8 cellular contexts compared by ENCODE assay signal in the genomic region with DNA sequence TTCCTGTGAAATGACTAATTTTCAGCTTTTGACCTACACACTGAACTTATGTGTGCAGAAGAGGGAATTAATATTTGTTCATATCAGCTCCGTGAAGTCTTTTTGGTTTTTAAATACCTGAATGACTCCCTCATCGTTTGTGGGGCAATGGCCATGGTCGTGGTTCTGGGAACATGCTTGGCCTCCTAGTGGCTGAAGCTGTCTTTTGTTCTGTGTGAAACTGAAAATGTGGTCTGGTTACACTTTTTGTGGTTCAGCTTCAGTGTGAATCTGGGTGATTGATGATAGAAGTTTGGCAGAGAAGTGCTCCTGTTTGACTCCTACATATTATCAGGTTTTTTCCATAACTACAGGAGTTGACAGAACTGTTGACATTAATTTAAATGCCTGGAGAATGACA.
DNase-seq lines count a peak whose midpoint lies in the region; ATAC-seq and TF ChIP-seq lines count a peak whose summit lies in the region.

No MANE protein-coding gene starts in this region.

- H3K4me3 ChIP-seq in fibroblast of the aortic adventitia (ENCODE audit: low read depth, low read length) = no peak overlapping the region
- no peak overlapping the region for H3K4me3 ChIP-seq in effector memory CD4-positive, alpha-beta T cell (ENCODE audit: insufficient read depth, low read depth, low read length, poor library complexity, severe bottlenecking)

- TF ChIP-seq CTCF in GM10248 (IDR thresholded peaks at IDR 0.05; ENCODE audit: control extremely low read depth, extremely low read depth, low read depth, missing control alignments) (peak; percentile 6), fibroblast of the aortic adventitia (IDR thresholded peaks at IDR 0.05; ENCODE audit: insufficient read depth, low read length) (peak; percentile 66)

- no peaks in the 10 kb centered on the region for H3K9me3 ChIP-seq in effector memory CD4-positive, alpha-beta T cell (ENCODE audit: control insufficient read depth, low read length)

- POLR2A ChIA-PET in GM10248 (lab: Yijun Ruan, JAX) = no interaction called here

- no peaks in the 10 kb centered on the region for H3K4me1 ChIP-seq in effector memory CD4-positive, alpha-beta T cell (ENCODE audit: control insufficient read depth, insufficient read depth, low read length, poor library complexity, severe bottlenecking)

- H3K27me3 ChIP-seq in effector memory CD4-positive, alpha-beta T cell (replicated peaks; ENCODE audit: control insufficient read depth, insufficient read depth, low read length, poor library complexity, severe bottlenecking) = no peaks in the 10 kb centered on the region

- DNase-seq in GM10248 (ENCODE audit: extremely low spot score) = peak; percentile 18
- peak; percentile 74 for DNase-seq in HS-27A (ENCODE audit: low read depth)
- peak; percentile 78 for DNase-seq in fibroblast of the aortic adventitia (ENCODE audit: low read depth)
- DNase-seq in activated T-cell treated with anti-CD3 and anti-CD28 coated beads, Interleukin-2, amount 50 U/mL, for 48 hours = no peak
- DNase-seq in effector memory CD4-positive, alpha-beta T cell = no peak
- no peak for DNase-seq in NCI-H1436 treated with DMSO at 0.1 percent for 48 hours (lab: John Stamatoyannopoulos, UW)
- DNase-seq in hypothalamus (lab: John Stamatoyannopoulos, UW) = no peak

- CTCF ChIA-PET in GM10248 (lab: Yijun Ruan, JAX) = interaction anchor here (0.8 to 2.9 kb wide), 8 partner anchors 8 to 25 kb away, joined by 3 to 8 read pairs (median 4); no protein-coding TSS in a partner anchor

- H3K27ac ChIP-seq in effector memory CD4-positive, alpha-beta T cell (ENCODE audit: insufficient read depth, low read length, poor library complexity, severe bottlenecking) = no peak overlapping the region

- H3K36me3 ChIP-seq in effector memory CD4-positive, alpha-beta T cell (ENCODE audit: control insufficient read depth, insufficient read depth, low read length) = no peaks in the 10 kb centered on the region

- peak; percentile 92 for ATAC-seq in GM21526 (IDR thresholded peaks at IDR 0.05; ENCODE audit: low FRiP score, unreplicated experiment)

Comparison
In these comparisons a context has a peak if more than half of its experiments do, and no peak if none do; other contexts are left out.
1. DNase-seq: peak in GM10248 (single experiment), HS-27A (single experiment) and fibroblast of the aortic adventitia (single experiment); none in activated T-cell treated with anti-CD3 and anti-CD28 coated beads, Interleukin-2, amount 50 U/mL, for 48 hours (0 of 2), effector memory CD4-positive, alpha-beta T cell (0 of 3), NCI-H1436 treated with DMSO at 0.1 percent for 48 hours (single experiment) and hypothalamus (0 of 51).